ENCODE assay signal across 16 cellular contexts in the genomic region with DNA sequence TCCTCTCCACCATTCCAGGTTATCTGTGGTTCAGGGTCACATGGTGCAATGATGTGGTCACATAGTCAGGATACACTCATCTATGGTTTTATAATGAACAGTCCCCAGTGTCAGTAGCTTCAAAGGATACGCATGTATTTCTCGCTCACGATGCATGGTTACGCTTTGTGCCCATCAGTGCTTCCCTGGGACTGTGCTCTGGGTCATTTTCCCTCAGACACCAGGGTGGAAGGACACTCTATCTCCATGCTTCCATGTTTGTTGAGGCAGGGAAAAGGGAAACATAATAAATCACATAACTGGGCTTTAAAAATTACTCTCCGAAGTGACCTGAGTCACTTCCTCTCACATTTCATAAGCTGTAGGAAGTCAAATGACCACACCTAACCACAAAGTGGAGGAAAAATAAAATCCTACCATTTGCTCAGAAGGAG.
A peak's percentile ranks its signal among the peaks of the same experiment; 100 is the strongest.
DNase-seq lines count a peak whose midpoint lies in the region; ATAC-seq, FAIRE-seq and TF ChIP-seq lines count a peak whose summit lies in the region.
"Had no signal": no experiment of that assay in that cellular context is flagged by ENCODE, and none has a peak within 500 bp of the region (broad histone marks: within the 10 kb centered on the region; RNA-seq: fewer than 3 reads in every experiment).

No MANE protein-coding gene starts in this region.

- H3K27me3 ChIP-seq in bronchial epithelial cell (ENCODE audit: control insufficient read depth, insufficient read depth, low read length): no peaks in the 10 kb centered on the region
- H3K27me3 ChIP-seq: adrenal gland, BE2C had no signal

- H3K27ac Mint-ChIP-seq in stimulated activated naive CD8-positive, alpha-beta T cell treated with anti-CD3 and anti-CD28 coated beads, Interleukin-15, amount 100 ng/mL, for 72 hours: no peak overlapping the region
- H3K27ac Mint-ChIP-seq: type B pancreatic cell had no signal

- no peaks in the 10 kb centered on the region for H3K36me3 ChIP-seq in bronchial epithelial cell (ENCODE audit: control insufficient read depth, insufficient read depth, low read length)
- H3K36me3 ChIP-seq: adrenal gland, BE2C had no signal

- peak; percentile 66 for FAIRE-seq in bronchial epithelial cell (lab: Jason Lieb, UNC)

- ATAC-seq in GM21619 (IDR thresholded peaks at IDR 0.05; ENCODE audit: unreplicated experiment): no peak
- no peak for ATAC-seq in Right ventricle myocardium inferior
- ATAC-seq in stimulated activated naive CD8-positive, alpha-beta T cell treated with anti-CD3 and anti-CD28 coated beads, Interleukin-15, amount 100 ng/mL, for 72 hours: no peak
- ATAC-seq: left cardiac atrium, psoas muscle had no signal

- intact Hi-C loops in Right ventricle myocardium inferior (cut with DNase I): no loop called here

- no peak overlapping the region for H3K4me3 Mint-ChIP-seq in stimulated activated naive CD8-positive, alpha-beta T cell treated with anti-CD3 and anti-CD28 coated beads, Interleukin-15, amount 100 ng/mL, for 72 hours
- H3K4me3 Mint-ChIP-seq: type B pancreatic cell had no signal

- no peaks in the 10 kb centered on the region for H3K27me3 Mint-ChIP-seq in stimulated activated naive CD8-positive, alpha-beta T cell treated with anti-CD3 and anti-CD28 coated beads, Interleukin-15, amount 100 ng/mL, for 72 hours
- H3K27me3 Mint-ChIP-seq: type B pancreatic cell had no signal

- DNase-seq in EH (ENCODE audit: low read depth) (peak; percentile 52), M059J (ENCODE audit: low read depth) (peak; percentile 92), bronchial epithelial cell (ENCODE audit: low read depth) (peak; percentile 50), lung microvascular endothelial cell (ENCODE audit: low read depth in 2 of 2) (peak; percentile 37 to 87), Right ventricle myocardium inferior (ENCODE audit: missing footprints) (no peak), Ammon's horn (ENCODE audit: low spot score) (no peak)
- no peak for DNase-seq in stimulated activated naive CD8-positive, alpha-beta T cell treated with anti-CD3 and anti-CD28 coated beads, Interleukin-15, amount 100 ng/mL, for 72 hours
- DNase-seq: activated T-cell treated with anti-CD3 and anti-CD28 coated beads, Interleukin-2, amount 50 U/mL, for 48 hours; adrenal gland; BE2C; DND-41; left cardiac atrium; MV-4-11; psoas muscle had no signal

- TF ChIP-seq CTCF in bronchial epithelial cell (IDR thresholded peaks at IDR 0.05; ENCODE audit: insufficient read depth, low read length, severe bottlenecking): no peak

- H3K9me3 Mint-ChIP-seq in stimulated activated naive CD8-positive, alpha-beta T cell treated with anti-CD3 and anti-CD28 coated beads, Interleukin-15, amount 100 ng/mL, for 72 hours: peaks cover 6 to 13% of the 10 kb centered on the region in 2 donors

- H3K4me3 ChIP-seq in bronchial epithelial cell (ENCODE audit: low read depth, low read length): no peak overlapping the region
- H3K4me3 ChIP-seq: adrenal gland, psoas muscle had no signal

- no peaks in the 10 kb centered on the region for H3K4me1 Mint-ChIP-seq in stimulated activated naive CD8-positive, alpha-beta T cell treated with anti-CD3 and anti-CD28 coated beads, Interleukin-15, amount 100 ng/mL, for 72 hours

Comparison
In these comparisons a context has a peak if more than half of its experiments do, and no peak if none do; other contexts are left out.
1. DNase-seq: peak in EH (single experiment), M059J (single experiment), bronchial epithelial cell (single experiment) and lung microvascular endothelial cell (2 of 2); none in Right ventricle myocardium inferior (single experiment), Ammon's horn (single experiment) and stimulated activated naive CD8-positive, alpha-beta T cell treated with anti-CD3 and anti-CD28 coated beads, Interleukin-15, amount 100 ng/mL, for 72 hours (0 of 2).